In the genomic region with DNA sequence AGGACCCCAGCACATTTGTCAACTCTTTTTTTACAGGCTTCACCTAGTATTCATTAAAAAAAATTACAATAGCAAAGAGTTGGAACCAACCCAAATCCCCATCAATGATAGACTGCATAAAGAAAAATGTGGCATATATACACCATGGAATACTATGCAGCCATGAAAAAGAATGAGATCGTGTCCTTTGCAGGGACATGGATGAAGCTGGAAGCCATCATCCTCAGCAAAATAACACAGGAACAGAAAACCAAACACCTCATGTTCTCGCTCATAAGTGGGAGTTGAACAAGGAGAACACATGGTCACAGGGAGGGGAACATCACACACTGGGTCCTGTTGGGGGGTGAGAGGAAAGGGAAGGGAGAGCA, we compare ENCODE assay signal across 1 cellular context. TPM values are rescaled to one million over a fixed set of nuclear protein-coding genes. Genes with fewer than 3 reads are reported as not detected.
"Had no signal": no experiment of that assay in that cellular context is flagged by ENCODE, and none has a peak within 500 bp of the region (broad histone marks: within the 10 kb centered on the region; RNA-seq: fewer than 3 reads in every experiment).

No MANE protein-coding gene starts in this region.

RNA-seq across cellular contexts. Expression of gene ABCA8, which starts 11.4 kb away (rescaled TPM):
- total RNA-seq: G401 had no signal
